ENCODE assay signal across 1 cellular context in the genomic region with DNA sequence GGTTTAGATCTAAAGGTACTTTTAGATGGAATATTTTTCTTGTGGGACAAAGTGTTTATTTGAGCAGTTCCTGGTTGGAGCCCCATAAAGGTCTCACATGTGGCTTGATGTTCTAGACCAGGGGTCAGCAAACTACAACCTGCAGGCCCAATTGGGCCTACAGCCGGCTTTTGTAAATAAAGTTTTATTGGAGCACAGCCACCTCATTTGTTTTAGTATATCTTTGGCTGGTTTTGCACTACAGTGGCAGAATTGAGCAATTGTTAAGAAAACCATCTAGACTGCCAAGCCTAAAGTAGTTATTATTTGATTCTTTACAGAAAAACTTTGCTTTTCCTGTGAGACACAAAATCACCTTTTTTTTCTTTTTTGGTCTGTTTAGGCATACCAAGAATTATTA.
TF ChIP-seq lines count a peak whose summit lies in the region.

No MANE protein-coding gene starts in this region.

TF ChIP-seq in K562, 482 proteins besides CTCF, POLR2A, EP300 and RAD21:
- TF ChIP-seq, protein P1, sequence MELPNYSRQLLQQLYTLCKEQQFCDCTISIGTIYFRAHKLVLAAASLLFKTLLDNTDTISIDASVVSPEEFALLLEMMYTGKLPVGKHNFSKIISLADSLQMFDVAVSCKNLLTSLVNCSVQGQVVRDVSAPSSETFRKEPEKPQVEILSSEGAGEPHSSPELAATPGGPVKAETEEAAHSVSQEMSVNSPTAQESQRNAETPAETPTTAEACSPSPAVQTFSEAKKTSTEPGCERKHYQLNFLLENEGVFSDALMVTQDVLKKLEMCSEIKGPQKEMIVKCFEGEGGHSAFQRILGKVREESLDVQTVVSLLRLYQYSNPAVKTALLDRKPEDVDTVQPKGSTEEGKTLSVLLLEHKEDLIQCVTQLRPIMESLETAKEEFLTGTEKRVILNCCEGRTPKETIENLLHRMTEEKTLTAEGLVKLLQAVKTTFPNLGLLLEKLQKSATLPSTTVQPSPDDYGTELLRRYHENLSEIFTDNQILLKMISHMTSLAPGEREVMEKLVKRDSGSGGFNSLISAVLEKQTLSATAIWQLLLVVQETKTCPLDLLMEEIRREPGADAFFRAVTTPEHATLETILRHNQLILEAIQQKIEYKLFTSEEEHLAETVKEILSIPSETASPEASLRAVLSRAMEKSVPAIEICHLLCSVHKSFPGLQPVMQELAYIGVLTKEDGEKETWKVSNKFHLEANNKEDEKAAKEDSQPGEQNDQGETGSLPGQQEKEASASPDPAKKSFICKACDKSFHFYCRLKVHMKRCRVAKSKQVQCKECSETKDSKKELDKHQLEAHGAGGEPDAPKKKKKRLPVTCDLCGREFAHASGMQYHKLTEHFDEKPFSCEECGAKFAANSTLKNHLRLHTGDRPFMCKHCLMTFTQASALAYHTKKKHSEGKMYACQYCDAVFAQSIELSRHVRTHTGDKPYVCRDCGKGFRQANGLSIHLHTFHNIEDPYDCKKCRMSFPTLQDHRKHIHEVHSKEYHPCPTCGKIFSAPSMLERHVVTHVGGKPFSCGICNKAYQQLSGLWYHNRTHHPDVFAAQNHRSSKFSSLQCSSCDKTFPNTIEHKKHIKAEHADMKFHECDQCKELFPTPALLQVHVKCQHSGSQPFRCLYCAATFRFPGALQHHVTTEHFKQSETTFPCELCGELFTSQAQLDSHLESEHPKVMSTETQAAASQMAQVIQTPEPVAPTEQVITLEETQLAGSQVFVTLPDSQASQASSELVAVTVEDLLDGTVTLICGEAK (IDR thresholded peaks at IDR 0.05), result peak; percentile 81
- TF ChIP-seq, protein P1 (CRISPR knock-in tag; IDR thresholded peaks at IDR 0.05), result 0 out of 2 replicates have a peak, but pooled peaks have one; percentile 34
- TF ChIP-seq ZNF232 (CRISPR knock-in tag; IDR thresholded peaks at IDR 0.05) (no peak), ZNF507 (tag; conservative IDR thresholded peaks at IDR 0.05) (no peak)
